ENCODE assay signal across 1 cellular context in the genomic region with DNA sequence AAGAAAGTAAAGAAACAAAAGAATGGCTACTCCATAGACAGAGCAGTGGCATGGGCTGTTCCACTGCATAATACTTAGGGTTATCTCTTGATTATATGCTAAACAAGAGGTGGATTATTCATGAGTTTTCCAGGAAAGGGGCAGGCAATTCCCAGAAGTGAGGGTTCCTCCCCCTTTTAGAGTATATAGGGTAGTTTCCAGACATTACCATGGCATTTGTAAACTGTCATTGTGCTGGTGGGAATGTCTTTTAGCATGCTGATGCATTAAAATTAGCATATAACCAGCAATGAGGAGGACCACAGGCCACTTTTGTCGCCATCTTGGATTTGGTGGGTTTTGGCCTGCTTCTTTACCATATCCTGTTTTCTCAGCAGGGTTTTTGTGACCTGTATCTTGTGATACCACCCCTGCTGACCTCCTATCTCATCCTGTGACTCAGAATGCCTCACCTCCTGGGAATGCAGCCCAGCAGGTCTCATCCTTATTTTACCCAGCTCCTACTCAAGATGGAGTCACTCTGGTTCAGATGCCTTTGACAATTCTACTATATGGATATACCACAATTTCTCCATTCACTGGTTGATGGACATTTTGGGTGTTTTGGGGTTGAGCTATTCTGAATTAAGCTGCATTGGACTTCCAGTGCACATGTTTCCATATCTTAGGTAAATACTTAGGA.
TF ChIP-seq lines count a peak whose summit lies in the region.

No MANE protein-coding gene starts in this region.

TF ChIP-seq in K562, 482 proteins besides CTCF, POLR2A, EP300 and RAD21 (continued from another document and continues in another):
- TF ChIP-seq, protein P1, sequence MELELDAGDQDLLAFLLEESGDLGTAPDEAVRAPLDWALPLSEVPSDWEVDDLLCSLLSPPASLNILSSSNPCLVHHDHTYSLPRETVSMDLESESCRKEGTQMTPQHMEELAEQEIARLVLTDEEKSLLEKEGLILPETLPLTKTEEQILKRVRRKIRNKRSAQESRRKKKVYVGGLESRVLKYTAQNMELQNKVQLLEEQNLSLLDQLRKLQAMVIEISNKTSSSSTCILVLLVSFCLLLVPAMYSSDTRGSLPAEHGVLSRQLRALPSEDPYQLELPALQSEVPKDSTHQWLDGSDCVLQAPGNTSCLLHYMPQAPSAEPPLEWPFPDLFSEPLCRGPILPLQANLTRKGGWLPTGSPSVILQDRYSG (tag; conservative IDR thresholded peaks at IDR 0.05; ENCODE audit: low read depth), result peak; percentile 56; the same call in 1 of the 2 replicates
- TF ChIP-seq NELFE (IDR thresholded peaks at IDR 0.05; ENCODE audit: insufficient read depth, insufficient read length) (no peak), E2F6 (IDR thresholded peaks at IDR 0.05; ENCODE audit: borderline replicate concordance in 1 of 2, extremely low read depth in 1 of 2, insufficient read depth in 1 of 2, insufficient read length in 1 of 2, low read depth in 1 of 2, low read length in 1 of 2, poor library complexity in 1 of 2, severe bottlenecking in 1 of 2) (no peak), SMAD4 (CRISPR knock-in tag; conservative IDR thresholded peaks at IDR 0.05) (peak; percentile 79), POLR2H (tag; IDR thresholded peaks at IDR 0.05; ENCODE audit: low read depth) (0 out of 2 replicates have a peak, but pooled peaks have one; percentile 6), RFX1 (IDR thresholded peaks at IDR 0.05) (0 out of 2 replicates have a peak, but pooled peaks have one; percentile 13), ZNF717 (CRISPR knock-in tag; IDR thresholded peaks at IDR 0.05) (no peak), KLF16 (IDR thresholded peaks at IDR 0.05) (no peak), KLF1 (tag; IDR thresholded peaks at IDR 0.05) (no peak), SMAD1 (IDR thresholded peaks at IDR 0.05; ENCODE audit: low read depth, low read length, partially characterized antibody) (no peak), ATF6 (CRISPR knock-in tag; IDR thresholded peaks at IDR 0.05) (no peak), CHD7 (IDR thresholded peaks at IDR 0.05; ENCODE audit: low read depth, low read length) (no peak), NR4A1 (CRISPR knock-in tag; IDR thresholded peaks at IDR 0.05) (no peak), NR4A1 (tag; IDR thresholded peaks at IDR 0.05) (peak; percentile 96), TOE1 (IDR thresholded peaks at IDR 0.05; ENCODE audit: borderline replicate concordance) (peak; percentile 50; the same call in 1 of the 2 replicates), TOE1 (CRISPR knock-in tag; IDR thresholded peaks at IDR 0.05; ENCODE audit: borderline replicate concordance, low read depth) (no peak), ZNF589 (CRISPR knock-in tag; IDR thresholded peaks at IDR 0.05; ENCODE audit: low read depth) (peak; percentile 90), RBM34 (IDR thresholded peaks at IDR 0.05; ENCODE audit: borderline replicate concordance, insufficient read depth, low read length) (no peak), FOSL1 (tag; conservative IDR thresholded peaks at IDR 0.05) (peak; percentile 97), BRD4 (IDR thresholded peaks at IDR 0.05) (no peak), ATF7 (IDR thresholded peaks at IDR 0.05) (0 out of 2 replicates have a peak, but pooled peaks have one; percentile 15), ZNF431 (CRISPR knock-in tag; IDR thresholded peaks at IDR 0.05) (no peak), HDGF (IDR thresholded peaks at IDR 0.05) (no peak), SREBF2 (CRISPR knock-in tag; IDR thresholded peaks at IDR 0.05) (no peak), NR2C2 (CRISPR knock-in tag; IDR thresholded peaks at IDR 0.05) (no peak), NR2C2 (tag; IDR thresholded peaks at IDR 0.05) (peak; percentile 67), AFF4 (CRISPR knock-in tag; IDR thresholded peaks at IDR 0.05) (no peak), CTCFL (IDR thresholded peaks at IDR 0.05; ENCODE audit: borderline replicate concordance, insufficient read depth, low read depth, low read length, poor library complexity, severe bottlenecking) (no peak), ZNF785 (CRISPR knock-in tag; IDR thresholded peaks at IDR 0.05) (no peak), ZNF175 (CRISPR knock-in tag; IDR thresholded peaks at IDR 0.05; ENCODE audit: low read depth) (peak; percentile 41; the same call in 1 of the 2 replicates), DDX20 (tag; IDR thresholded peaks at IDR 0.05; ENCODE audit: low read depth) (peak; percentile 83; the same call in 1 of the 2 replicates), NR1H2 (CRISPR knock-in tag; IDR thresholded peaks at IDR 0.05) (no peak)
- TF ChIP-seq, protein P2, sequence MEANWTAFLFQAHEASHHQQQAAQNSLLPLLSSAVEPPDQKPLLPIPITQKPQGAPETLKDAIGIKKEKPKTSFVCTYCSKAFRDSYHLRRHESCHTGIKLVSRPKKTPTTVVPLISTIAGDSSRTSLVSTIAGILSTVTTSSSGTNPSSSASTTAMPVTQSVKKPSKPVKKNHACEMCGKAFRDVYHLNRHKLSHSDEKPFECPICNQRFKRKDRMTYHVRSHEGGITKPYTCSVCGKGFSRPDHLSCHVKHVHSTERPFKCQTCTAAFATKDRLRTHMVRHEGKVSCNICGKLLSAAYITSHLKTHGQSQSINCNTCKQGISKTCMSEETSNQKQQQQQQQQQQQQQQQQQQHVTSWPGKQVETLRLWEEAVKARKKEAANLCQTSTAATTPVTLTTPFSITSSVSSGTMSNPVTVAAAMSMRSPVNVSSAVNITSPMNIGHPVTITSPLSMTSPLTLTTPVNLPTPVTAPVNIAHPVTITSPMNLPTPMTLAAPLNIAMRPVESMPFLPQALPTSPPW (CRISPR knock-in tag; IDR thresholded peaks at IDR 0.05), result no peak
